ENCODE assay signal across 24 cellular contexts in genomic region chr5:81803812-81804211, GRCh38.
"Had no signal": no experiment of that assay in that cellular context is flagged by ENCODE, and none has a peak within 500 bp of the region (broad histone marks: within the 10 kb centered on the region; RNA-seq: fewer than 3 reads in every experiment).

No MANE protein-coding gene starts in this region.

- H3K27ac ChIP-seq: colonic mucosa, coronary artery, dorsolateral prefrontal cortex, epithelial cell of prostate, esophagus squamous epithelium, foreskin keratinocyte, gastrocnemius medialis, gastroesophageal sphincter, heart left ventricle, heart right ventricle had no signal

- H3K4me3 ChIP-seq: colonic mucosa, coronary artery, dorsolateral prefrontal cortex, esophagus squamous epithelium, gastrocnemius medialis, gastroesophageal sphincter, heart left ventricle, heart right ventricle had no signal

- H3K36me3 ChIP-seq: colonic mucosa, esophagus squamous epithelium, gastrocnemius medialis, gastroesophageal sphincter, heart left ventricle, heart right ventricle had no signal

- H3K4me1 ChIP-seq: colonic mucosa, foreskin keratinocyte, gastrocnemius medialis, gastroesophageal sphincter had no signal

- H3K27ac Mint-ChIP-seq: dendritic cell treated with granulocyte-macrophage colony-stimulating factor and Interleukin-4, amounts not matched to agents 40 ng/mL and 50 ng/mL, for 4 days; effector memory CD8-positive, alpha-beta T cell; endodermal cell had no signal

- H3K4me1 Mint-ChIP-seq: endodermal cell had no signal

- DNase-seq: colonic mucosa; cortex of kidney; dermis blood vessel endothelial cell; dorsolateral prefrontal cortex; effector CD4-positive, alpha-beta T cell; effector CD8-positive, alpha-beta T cell; effector memory CD4-positive, alpha-beta T cell; effector memory CD8-positive, alpha-beta T cell; endodermal cell; erythroblast; esophagus squamous epithelium; foreskin fibroblast; foreskin keratinocyte; foreskin melanocyte; gastrocnemius medialis; glutamatergic neuron; head of caudate nucleus; heart left ventricle; heart right ventricle had no signal

- H3K4me3 Mint-ChIP-seq: dendritic cell treated with granulocyte-macrophage colony-stimulating factor and Interleukin-4, amounts not matched to agents 40 ng/mL and 50 ng/mL, for 4 days; effector memory CD8-positive, alpha-beta T cell; endodermal cell had no signal

- ATAC-seq: effector memory CD8-positive, alpha-beta T cell; esophagus mucosa; foreskin keratinocyte; gastrocnemius medialis; gastroesophageal sphincter; heart left ventricle; heart right ventricle had no signal

- H3K27me3 ChIP-seq: colonic mucosa, dorsolateral prefrontal cortex, esophagus squamous epithelium, foreskin keratinocyte, gastrocnemius medialis, gastroesophageal sphincter, heart left ventricle, heart right ventricle had no signal

- H3K9me3 ChIP-seq: colonic mucosa had no signal

- H3K27me3 Mint-ChIP-seq: effector memory CD8-positive, alpha-beta T cell had no signal
